In the genomic region with DNA sequence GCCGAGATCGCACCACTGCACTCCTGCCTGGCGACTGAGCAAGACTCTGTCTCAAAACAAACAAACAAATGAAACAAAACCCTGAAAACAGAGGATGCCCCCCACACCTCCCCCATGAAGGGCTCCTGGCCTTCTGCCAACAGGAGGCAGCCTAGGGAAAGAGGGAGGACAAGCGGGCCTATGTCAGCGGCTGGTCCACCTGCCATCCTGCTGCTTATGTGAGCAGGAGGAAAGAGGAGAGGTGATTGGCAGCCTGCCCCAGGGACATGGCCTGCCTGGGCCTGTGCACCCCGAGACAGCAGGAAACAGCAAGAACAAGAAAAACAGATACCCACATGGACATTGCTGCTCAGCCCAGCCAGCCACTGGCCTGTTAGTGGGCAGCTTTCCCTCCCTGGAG, we compare ENCODE assay signal across 21 cellular contexts. TPM values are rescaled to one million over a fixed set of nuclear protein-coding genes. Genes with fewer than 3 reads are reported as not detected.
DNase-seq lines count a peak whose midpoint lies in the region; ATAC-seq and TF ChIP-seq lines count a peak whose summit lies in the region.
"Had no signal": no experiment of that assay in that cellular context is flagged by ENCODE, and none has a peak within 500 bp of the region (broad histone marks: within the 10 kb centered on the region; RNA-seq: fewer than 3 reads in every experiment).

No MANE protein-coding gene starts in this region.

- H3K27ac Mint-ChIP-seq in Caco-2 (ENCODE audit: unreplicated experiment), result no peak overlapping the region
- H3K27ac Mint-ChIP-seq: CD14-positive monocyte had no signal

- CTCF ChIA-PET in Caco-2 (lab: Charles Lee), result no interaction called here

- no peaks in the 10 kb centered on the region for H3K4me1 Mint-ChIP-seq in Caco-2 (ENCODE audit: low read depth, unreplicated experiment)
- H3K4me1 Mint-ChIP-seq: neural crest cell had no signal

- no peaks in the 10 kb centered on the region for H3K9me3 Mint-ChIP-seq in Caco-2 (ENCODE audit: unreplicated experiment)
- H3K9me3 Mint-ChIP-seq: neural crest cell had no signal

- POLR2A ChIA-PET in Caco-2 (lab: Charles Lee), result no interaction called here

- no TSS peak for BruUV-seq in Caco-2 (replicated peaks; lab: Mats Ljungman, UMichigan)

- no peaks in the 10 kb centered on the region for H3K27me3 Mint-ChIP-seq in Caco-2 (ENCODE audit: insufficient read depth, unreplicated experiment)

- no peaks in the 10 kb centered on the region for H3K9me3 ChIP-seq in Caco-2
- H3K9me3 ChIP-seq: colonic mucosa, esophagus muscularis mucosa, heart right ventricle, upper lobe of right lung had no signal

- H3K27me3 ChIP-seq in Caco-2 (replicated peaks; ENCODE audit: control insufficient read depth, insufficient read depth, low read length), result no peaks in the 10 kb centered on the region
- H3K27me3 ChIP-seq: colonic mucosa, esophagus muscularis mucosa, heart right ventricle, upper lobe of right lung had no signal

- peaks cover 7% of the 10 kb centered on the region; the same call in 1 of the 2 replicates for H3K4me1 ChIP-seq in Caco-2
- H3K4me1 ChIP-seq: colonic mucosa, esophagus muscularis mucosa, heart right ventricle, upper lobe of right lung had no signal

- H3K4me3 Mint-ChIP-seq in Caco-2 (ENCODE audit: unreplicated experiment), result no peak overlapping the region
- H3K4me3 Mint-ChIP-seq: CD14-positive monocyte, neural crest cell had no signal

- no peak overlapping the region for H3K4me3 ChIP-seq in Caco-2 (ENCODE audit: low read depth, low read length)
- H3K4me3 ChIP-seq: colonic mucosa, esophagus muscularis mucosa, heart right ventricle, upper lobe of right lung had no signal

- H3K36me3 ChIP-seq in Caco-2 (ENCODE audit: control insufficient read depth, insufficient read depth, low read length), result no peaks in the 10 kb centered on the region; the same call in 1 of the 2 replicates
- H3K36me3 ChIP-seq: colonic mucosa, upper lobe of right lung had no signal

- DNase-seq in NCI-H748 (lab: John Stamatoyannopoulos, UW; ENCODE audit: unreplicated experiment) (peak; percentile 8), NCI-H748 treated with DMSO at 0.1 percent for 48 hours (lab: John Stamatoyannopoulos, UW) (no peak), NCI-H345 treated with DMSO at 0.1 percent for 48 hours (lab: John Stamatoyannopoulos, UW; ENCODE audit: unreplicated experiment) (peak; percentile 47), cerebellum (ENCODE audit: low spot score) (peak; percentile 47), NCI-H128 (lab: John Stamatoyannopoulos, UW; ENCODE audit: unreplicated experiment) (no peak), GM19238 (ENCODE audit: insufficient read length, low spot score) (no peak), Caco-2 (no peak)
- DNase-seq: activated CD4-positive, alpha-beta T cell treated with anti-CD3 and anti-CD28 coated beads for 48 hours; activated CD8-positive, alpha-beta memory T cell treated with anti-CD3 and anti-CD28 coated beads, Interleukin-2, amount 50 U/mL, for 48 hours; activated naive CD4-positive, alpha-beta T cell treated with anti-CD3 and anti-CD28 coated beads, Interleukin-2, amount 50 U/mL, for 16 hours; colonic mucosa; heart right ventricle; KG1; mesendoderm; SIG-M5; stimulated activated naive CD4-positive, alpha-beta T cell treated with Interleukin-2 at 50 U/mL for 16 hours; upper lobe of right lung had no signal

- no peak for ATAC-seq in GM19397 (IDR thresholded peaks at IDR 0.05; ENCODE audit: unreplicated experiment)
- ATAC-seq: heart right ventricle had no signal

- H3K36me3 Mint-ChIP-seq in Caco-2 (ENCODE audit: insufficient read depth, unreplicated experiment), result no peaks in the 10 kb centered on the region
- H3K36me3 Mint-ChIP-seq: CD14-positive monocyte had no signal

- no peak for TF ChIP-seq CTCF in Caco-2 (IDR thresholded peaks at IDR 0.05; ENCODE audit: insufficient read depth in 1 of 2, low read depth in 1 of 2, low read length in 1 of 2, severe bottlenecking in 1 of 2, unreplicated experiment in 1 of 2)

- intact Hi-C loops in Caco-2 (cut with micrococcal nuclease; ENCODE audit: unreplicated experiment), result no loop called here

RNA-seq across cellular contexts. Expression of gene ZNF316, which starts 9.1 kb away (rescaled TPM):
- total RNA-seq in cerebellum, result 20.6 TPM
- total RNA-seq in Caco-2 (2022), result 34.1 and 34.3 TPM in 2 replicates

RNA-seq across cellular contexts. Expression of gene ZNF853, which starts 12.6 kb away (rescaled TPM):
- total RNA-seq in cerebellum (10.4 TPM), Caco-2 (2022) (10.1 and 12.3 TPM in 2 replicates)

RNA-seq across cellular contexts. Expression of gene INTS15, which starts 38.2 kb away (rescaled TPM):
- total RNA-seq in cerebellum, result 18.6 TPM
- 24.7 and 29.6 TPM in 2 replicates for total RNA-seq in Caco-2 (2022)

RNA-seq across cellular contexts. Expression of gene ZDHHC4, which starts 50.8 kb away (rescaled TPM):
- 39.4 TPM for total RNA-seq in cerebellum
- 69.9 and 78.9 TPM in 2 replicates for total RNA-seq in Caco-2 (2022)

Comparison
In these comparisons a context has a peak if more than half of its experiments do, and no peak if none do; other contexts are left out.
1. DNase-seq: peak in NCI-H748 (single experiment), NCI-H345 treated with DMSO at 0.1 percent for 48 hours (single experiment) and cerebellum (single experiment); none in NCI-H748 treated with DMSO at 0.1 percent for 48 hours (single experiment), NCI-H128 (single experiment), GM19238 (single experiment) and Caco-2 (0 of 2).